10 cellular contexts compared by ENCODE assay signal in genomic region chr10:98460837-98461499, GRCh38. TPM values are rescaled to one million over a fixed set of nuclear protein-coding genes. Genes with fewer than 3 reads are reported as not detected.
DNase-seq lines count a peak whose midpoint lies in the region; ATAC-seq, FAIRE-seq and TF ChIP-seq lines count a peak whose summit lies in the region.
"Had no signal": no experiment of that assay in that cellular context is flagged by ENCODE, and none has a peak within 500 bp of the region (broad histone marks: within the 10 kb centered on the region; RNA-seq: fewer than 3 reads in every experiment).

No MANE protein-coding gene starts in this region.

- TF ChIP-seq CTCF in astrocyte of the cerebellum (IDR thresholded peaks at IDR 0.05; ENCODE audit: low read depth, low read length, missing control alignments) (no peak), keratinocyte (optimal IDR thresholded peaks at IDR 0.05 in 1 of 3, IDR thresholded peaks at IDR 0.05 in 1 of 3, conservative IDR thresholded peaks at IDR 0.05 in 1 of 3; ENCODE audit: extremely low read depth in 1 of 3, insufficient read depth in 2 of 3, low read length in 3 of 3) (no peak), WERI-Rb-1 (IDR thresholded peaks at IDR 0.05; ENCODE audit: low read depth, low read length) (no peak)

- CTCF ChIA-PET in activated CD4-positive, alpha-beta T cell treated with anti-CD3 and anti-CD28 coated beads for 36 hours (lab: Charles Lee) = interaction anchor here (0.8 kb wide), 1 partner anchor 783 kb away, joined by 3 read pairs; no protein-coding TSS in a partner anchor

- intact Hi-C loops in activated CD4-positive, alpha-beta T cell treated with anti-CD3 and anti-CD28 coated beads for 36 hours (cut with DNase I, micrococcal nuclease) = no loop called here

- H4K20me1 ChIP-seq in keratinocyte (ENCODE audit: control insufficient read depth, extremely low read depth, insufficient read depth, low read length) = no peaks in the 10 kb centered on the region
- H4K20me1 ChIP-seq: BLaER1 treated with 17β-estradiol and CSF1 and Interleukin-3, amounts not matched to agents 10 nM and 100 nM had no signal

- WGBS in urinary bladder = 50% methylated on average over 3 of the region's 3 CpGs

- no peaks in the 10 kb centered on the region for H3K9me1 ChIP-seq in keratinocyte (ENCODE audit: control insufficient read depth, extremely low read depth, insufficient read depth, low read length)

- H3K9me3 ChIP-seq in keratinocyte (ENCODE audit: control insufficient read depth, low read depth, low read length) = no peaks in the 10 kb centered on the region
- no peaks in the 10 kb centered on the region for H3K9me3 ChIP-seq in WERI-Rb-1 (ENCODE audit: severe bottlenecking)
- H3K9me3 ChIP-seq: BLaER1 treated with 17β-estradiol and CSF1 and Interleukin-3, amounts not matched to agents 10 nM and 100 nM had no signal

- peaks cover 25% of the 10 kb centered on the region for H3K4me1 ChIP-seq in keratinocyte (ENCODE audit: control insufficient read depth, extremely low read depth, insufficient read depth, low read length)
- peaks cover 2% of the 10 kb centered on the region for H3K4me1 ChIP-seq in urinary bladder (ENCODE audit: insufficient read depth)

- ATAC-seq in activated CD4-positive, alpha-beta T cell treated with anti-CD3 and anti-CD28 coated beads for 36 hours = peak; percentile 26
- ATAC-seq in HG03108 (IDR thresholded peaks at IDR 0.05; ENCODE audit: unreplicated experiment) (no peak), GM18858 (IDR thresholded peaks at IDR 0.05; ENCODE audit: unreplicated experiment) (no peak)

- POLR2A ChIA-PET in activated CD4-positive, alpha-beta T cell treated with anti-CD3 and anti-CD28 coated beads for 36 hours (lab: Charles Lee) = no interaction called here

- H3K9ac ChIP-seq in keratinocyte (ENCODE audit: control insufficient read depth, extremely low read depth, insufficient read depth, low read length) = no peak overlapping the region
- H3K9ac ChIP-seq: BLaER1 treated with 17β-estradiol and CSF1 and Interleukin-3, amounts not matched to agents 10 nM and 100 nM; neural progenitor cell had no signal

- H3K27me3 ChIP-seq in keratinocyte (ENCODE audit: control insufficient read depth, extremely low read depth, insufficient read depth, low read length) (no peaks in the 10 kb centered on the region), WERI-Rb-1 (ENCODE audit: insufficient read depth, low read depth, severe bottlenecking) (peaks cover 87% of the 10 kb centered on the region)
- H3K27me3 ChIP-seq: BLaER1 treated with 17β-estradiol and CSF1 and Interleukin-3, amounts not matched to agents 10 nM and 100 nM had no signal

- H3K36me3 Mint-ChIP-seq in activated CD4-positive, alpha-beta T cell treated with anti-CD3 and anti-CD28 coated beads for 36 hours (ENCODE audit: low read depth) = no peaks in the 10 kb centered on the region
- H3K36me3 Mint-ChIP-seq: neural progenitor cell had no signal

- H3K9me3 Mint-ChIP-seq in activated CD4-positive, alpha-beta T cell treated with anti-CD3 and anti-CD28 coated beads for 36 hours (ENCODE audit: low read depth) = no peaks in the 10 kb centered on the region
- H3K9me3 Mint-ChIP-seq: neural progenitor cell had no signal

- peaks cover 7% of the 10 kb centered on the region for H3K27me3 Mint-ChIP-seq in activated CD4-positive, alpha-beta T cell treated with anti-CD3 and anti-CD28 coated beads for 36 hours

- no peak for DNase-seq in activated CD4-positive, alpha-beta T cell treated with anti-CD3 and anti-CD28 coated beads for 36 hours
- no peak for DNase-seq in activated CD4-positive, alpha-beta T cell treated with anti-CD3 and anti-CD28 coated beads for 4 hours
- DNase-seq in astrocyte of the cerebellum (ENCODE audit: low read depth) = peak; percentile 78
- DNase-seq in keratinocyte (ENCODE audit: low read depth, low spot score) = peak; percentile 66
- DNase-seq in WERI-Rb-1 = no peak

- dilution Hi-C loops in keratinocyte (cut with MboI; ENCODE audit: extremely low pct_ligation_motif_present, low sequenced_read_pairs) = no loop called here

- no peak overlapping the region for H3K4me3 ChIP-seq in astrocyte of the cerebellum (ENCODE audit: low read depth, low read length)
- H3K4me3 ChIP-seq in keratinocyte (ENCODE audit: control insufficient read depth in 2 of 3, extremely low read depth in 1 of 3, insufficient read depth in 2 of 3, low read depth in 1 of 3, low read length in 3 of 3) = no peak overlapping the region
- H3K4me3 ChIP-seq in urinary bladder (ENCODE audit: low read depth, low read length) = no peak overlapping the region
- H3K4me3 ChIP-seq in WERI-Rb-1 (ENCODE audit: low read depth, low read length) = no peak overlapping the region
- H3K4me3 ChIP-seq: BLaER1 treated with 17β-estradiol and CSF1 and Interleukin-3, amounts not matched to agents 10 nM and 100 nM; neural progenitor cell had no signal

- H2AFZ ChIP-seq in keratinocyte (ENCODE audit: control insufficient read depth, low read length) = no peak overlapping the region
- H2AFZ ChIP-seq: neural progenitor cell had no signal

- peak; percentile 92 for FAIRE-seq in keratinocyte (lab: Jason Lieb, UNC)

- H3K79me2 ChIP-seq in keratinocyte (ENCODE audit: control insufficient read depth, insufficient read depth, low read length) = no peaks in the 10 kb centered on the region

- in situ Hi-C loops in astrocyte of the cerebellum (cut with HindIII; ENCODE audit: low sequenced_read_pairs) = loop anchor here (25.0 kb wide), 3 partner anchors 224 to 1251 kb away; partner anchors contain the start of gene HPSE2

- H3K36me3 ChIP-seq in keratinocyte (ENCODE audit: control insufficient read depth in 2 of 2, extremely low read depth in 1 of 2, insufficient read depth in 2 of 2, low read length in 2 of 2) (no peaks in the 10 kb centered on the region), urinary bladder (ENCODE audit: insufficient read depth) (no peaks in the 10 kb centered on the region), WERI-Rb-1 (no peaks in the 10 kb centered on the region)
- H3K36me3 ChIP-seq: BLaER1 treated with 17β-estradiol and CSF1 and Interleukin-3, amounts not matched to agents 10 nM and 100 nM; neural progenitor cell had no signal

- peak overlapping the region; percentile 48 for H3K27ac ChIP-seq in keratinocyte (ENCODE audit: control insufficient read depth, insufficient read depth, low read length)
- H3K27ac ChIP-seq in urinary bladder (ENCODE audit: low read depth) = peak overlapping the region; percentile 78
- H3K27ac ChIP-seq in WERI-Rb-1 = no peak overlapping the region
- H3K27ac ChIP-seq: neural progenitor cell had no signal

- H3K4me1 Mint-ChIP-seq in activated CD4-positive, alpha-beta T cell treated with anti-CD3 and anti-CD28 coated beads for 36 hours = no peaks in the 10 kb centered on the region

- H3K4me2 ChIP-seq in keratinocyte (ENCODE audit: control insufficient read depth, extremely low read depth, insufficient read depth, low read depth, low read length) = peak overlapping the region; percentile 24
- H3K4me2 ChIP-seq: neural progenitor cell had no signal

- no peak overlapping the region for H3K4me3 Mint-ChIP-seq in activated CD4-positive, alpha-beta T cell treated with anti-CD3 and anti-CD28 coated beads for 36 hours
- H3K4me3 Mint-ChIP-seq: neural progenitor cell had no signal

- no peak overlapping the region for H3K27ac Mint-ChIP-seq in activated CD4-positive, alpha-beta T cell treated with anti-CD3 and anti-CD28 coated beads for 36 hours
- H3K27ac Mint-ChIP-seq: neural progenitor cell had no signal

RNA-seq across cellular contexts. Expression of gene HPS1, which starts 14.2 kb away (rescaled TPM):
- 10 to 100 TPM; 51.9 to 53.2 TPM for total RNA-seq in activated CD4-positive, alpha-beta T cell treated with anti-CD3 and anti-CD28 coated beads for 36 hours
- polyA plus RNA-seq in keratinocyte (39.4 to 54.6 TPM (median 43.2 TPM) in 3 replicates), urinary bladder (54.6 TPM)
- 17.5 TPM for polyA plus RNA-seq in keratinocyte (2011; ENCODE audit: low read depth)
- polyA plus RNA-seq in keratinocyte (2011; cell fraction: cytosol; rRNA removed) = 48.0 and 65.8 TPM in 2 replicates
- polyA plus RNA-seq in keratinocyte (2011; cell fraction: nucleus; rRNA removed) = 70.4 and 96.8 TPM in 2 replicates
- polyA plus RNA-seq in keratinocyte (2012; ENCODE audit: low replicate concordance) = 40.7 and 47.7 TPM in 2 replicates
- polyA minus RNA-seq in keratinocyte = 38.8 to 68.4 TPM (median 42.7 TPM) in 3 replicates
- polyA minus RNA-seq in keratinocyte (2011; cell fraction: cytosol; rRNA and poly(A)+ RNA removed) = 61.0 TPM
- 39.3 and 41.8 TPM in 2 replicates for polyA minus RNA-seq in keratinocyte (2011; cell fraction: nucleus; rRNA and poly(A)+ RNA removed)
- total RNA-seq in urinary bladder = 14.6 TPM

RNA-seq across cellular contexts. Expression of gene PYROXD2, which starts 46.0 kb away (rescaled TPM):
- 1 to 10 TPM; 4.1 to 4.4 TPM for total RNA-seq in activated CD4-positive, alpha-beta T cell treated with anti-CD3 and anti-CD28 coated beads for 36 hours
- polyA plus RNA-seq in keratinocyte (4.0 to 6.9 TPM (median 4.4 TPM) in 3 replicates), urinary bladder (8.9 TPM)
- 2.8 TPM for polyA plus RNA-seq in keratinocyte (2011; ENCODE audit: low read depth)
- 1.7 and 3.1 TPM in 2 replicates for polyA plus RNA-seq in keratinocyte (2011; cell fraction: cytosol; rRNA removed)
- 14.8 and 20.2 TPM in 2 replicates for polyA plus RNA-seq in keratinocyte (2011; cell fraction: nucleus; rRNA removed)
- 2.0 and 3.6 TPM in 2 replicates for polyA plus RNA-seq in keratinocyte (2012; ENCODE audit: low replicate concordance)
- 3.2 to 4.8 TPM (median 4.3 TPM) in 3 replicates for polyA minus RNA-seq in keratinocyte
- polyA minus RNA-seq in keratinocyte (2011; cell fraction: cytosol; rRNA and poly(A)+ RNA removed) = 3.6 TPM
- 2.7 and 4.5 TPM in 2 replicates for polyA minus RNA-seq in keratinocyte (2011; cell fraction: nucleus; rRNA and poly(A)+ RNA removed)
- total RNA-seq in urinary bladder = 15.0 TPM

Comparison
In these comparisons a context has a peak if more than half of its experiments do, and no peak if none do; other contexts are left out.
1. DNase-seq: peak in astrocyte of the cerebellum (single experiment) and keratinocyte (single experiment); none in activated CD4-positive, alpha-beta T cell treated with anti-CD3 and anti-CD28 coated beads for 36 hours (single experiment), activated CD4-positive, alpha-beta T cell treated with anti-CD3 and anti-CD28 coated beads for 4 hours (0 of 2) and WERI-Rb-1 (single experiment).